32 cellular contexts compared by ENCODE assay signal in genomic region chr15:23576034-23576433, GRCh38. TPM values are rescaled to one million over a fixed set of nuclear protein-coding genes. Genes with fewer than 3 reads are reported as not detected.
DNase-seq lines count a peak whose midpoint lies in the region; ATAC-seq and TF ChIP-seq lines count a peak whose summit lies in the region.
"Had no signal": no experiment of that assay in that cellular context is flagged by ENCODE, and none has a peak within 500 bp of the region (broad histone marks: within the 10 kb centered on the region; RNA-seq: fewer than 3 reads in every experiment).

No MANE protein-coding gene starts in this region.

- no peak overlapping the region for H3K27ac Mint-ChIP-seq in activated CD4-positive, alpha-beta T cell treated with anti-CD3 and anti-CD28 coated beads, Interleukin-2, amount 10 ng/mL, durations not matched to agents 24 days and 14 days
- H3K27ac Mint-ChIP-seq in activated CD4-positive, alpha-beta memory T cell treated with anti-CD3 and anti-CD28 coated beads for 36 hours, result no peak overlapping the region
- H3K27ac Mint-ChIP-seq: B cell; CD14-positive monocyte; CD4-positive, alpha-beta memory T cell; CD4-positive, alpha-beta T cell; CD4-positive, CD25-positive, alpha-beta regulatory T cell; CD8-positive, alpha-beta memory T cell; CD8-positive, alpha-beta T cell had no signal

- no peaks in the 10 kb centered on the region for H3K9me3 Mint-ChIP-seq in activated CD4-positive, alpha-beta T cell treated with anti-CD3 and anti-CD28 coated beads, Interleukin-2, amount 10 ng/mL, durations not matched to agents 24 days and 14 days
- H3K9me3 Mint-ChIP-seq in activated CD4-positive, alpha-beta memory T cell treated with anti-CD3 and anti-CD28 coated beads for 36 hours, result no peaks in the 10 kb centered on the region
- H3K9me3 Mint-ChIP-seq: CD4-positive, alpha-beta T cell; CD8-positive, alpha-beta T cell had no signal

- H3K4me1 ChIP-seq in mucosa of descending colon (ENCODE audit: low read depth), result no peaks in the 10 kb centered on the region
- H3K4me1 ChIP-seq: A549; BE2C; BLaER1; BLaER1 treated with 17β-estradiol and CSF1 and Interleukin-3, amounts not matched to agents 10 nM and 100 nM had no signal

- no peaks in the 10 kb centered on the region for H3K27me3 Mint-ChIP-seq in activated CD4-positive, alpha-beta T cell treated with anti-CD3 and anti-CD28 coated beads, Interleukin-2, amount 10 ng/mL, durations not matched to agents 24 days and 14 days
- no peaks in the 10 kb centered on the region for H3K27me3 Mint-ChIP-seq in activated CD4-positive, alpha-beta memory T cell treated with anti-CD3 and anti-CD28 coated beads for 36 hours
- H3K27me3 Mint-ChIP-seq: B cell; CD4-positive, alpha-beta memory T cell; CD4-positive, alpha-beta T cell; CD4-positive, CD25-positive, alpha-beta regulatory T cell had no signal

- no peaks in the 10 kb centered on the region for H3K36me3 Mint-ChIP-seq in activated CD4-positive, alpha-beta T cell treated with anti-CD3 and anti-CD28 coated beads, Interleukin-2, amount 10 ng/mL, durations not matched to agents 24 days and 14 days (ENCODE audit: low read depth)
- no peaks in the 10 kb centered on the region for H3K36me3 Mint-ChIP-seq in activated CD4-positive, alpha-beta memory T cell treated with anti-CD3 and anti-CD28 coated beads for 36 hours
- H3K36me3 Mint-ChIP-seq: CD14-positive monocyte; CD4-positive, alpha-beta memory T cell; CD4-positive, CD25-positive, alpha-beta regulatory T cell; CD8-positive, alpha-beta memory T cell; CD8-positive, alpha-beta T cell had no signal

- H3K4me1 Mint-ChIP-seq in activated CD4-positive, alpha-beta T cell treated with anti-CD3 and anti-CD28 coated beads, Interleukin-2, amount 10 ng/mL, durations not matched to agents 24 days and 14 days, result no peaks in the 10 kb centered on the region
- H3K4me1 Mint-ChIP-seq in activated CD4-positive, alpha-beta memory T cell treated with anti-CD3 and anti-CD28 coated beads for 36 hours (ENCODE audit: low read depth), result no peaks in the 10 kb centered on the region
- H3K4me1 Mint-ChIP-seq: B cell; CD14-positive monocyte; CD4-positive, alpha-beta memory T cell; CD8-positive, alpha-beta memory T cell had no signal

- H3K9me3 ChIP-seq in mucosa of descending colon, result no peaks in the 10 kb centered on the region
- H3K9me3 ChIP-seq: A549; BE2C; BLaER1; BLaER1 treated with 17β-estradiol and CSF1 and Interleukin-3, amounts not matched to agents 10 nM and 100 nM; Caco-2 had no signal

- CTCF ChIA-PET in activated CD4-positive, alpha-beta memory T cell treated with anti-CD3 and anti-CD28 coated beads for 36 hours (lab: Charles Lee), result no interaction called here

- no peaks in the 10 kb centered on the region for H3K36me3 ChIP-seq in mucosa of descending colon (ENCODE audit: low read depth)
- H3K36me3 ChIP-seq: BE2C; BLaER1; BLaER1 treated with 17β-estradiol and CSF1 and Interleukin-3, amounts not matched to agents 10 nM and 100 nM had no signal

- H3K4me3 Mint-ChIP-seq in activated CD4-positive, alpha-beta T cell treated with anti-CD3 and anti-CD28 coated beads, Interleukin-2, amount 10 ng/mL, durations not matched to agents 24 days and 14 days, result no peak overlapping the region
- no peak overlapping the region for H3K4me3 Mint-ChIP-seq in activated CD4-positive, alpha-beta memory T cell treated with anti-CD3 and anti-CD28 coated beads for 36 hours
- H3K4me3 Mint-ChIP-seq: B cell; CD14-positive monocyte; CD4-positive, alpha-beta memory T cell; CD4-positive, alpha-beta T cell; CD4-positive, CD25-positive, alpha-beta regulatory T cell; CD8-positive, alpha-beta memory T cell; CD8-positive, alpha-beta T cell had no signal

- peak; percentile 6 for DNase-seq in activated CD4-positive, alpha-beta T cell treated with anti-CD3 and anti-CD28 coated beads, Interleukin-2, amount 10 ng/mL, durations not matched to agents 24 days and 14 days
- no peak for DNase-seq in activated CD4-positive, alpha-beta T cell treated with anti-CD3 and anti-CD28 coated beads for 4 hours
- DNase-seq in left colon, result no peak
- no peak for DNase-seq in mucosa of descending colon
- DNase-seq in activated CD4-positive, alpha-beta memory T cell treated with anti-CD3 and anti-CD28 coated beads for 36 hours, result no peak
- no peak for DNase-seq in stimulated activated CD4-positive, alpha-beta T cell treated with anti-CD3 and anti-CD28 coated beads, Interleukin-2, amount 100 ng/mL, for 48 hours
- DNase-seq: 8988T; ACHN; AML-193; BE2C; C1 segment of cervical spinal cord; Caco-2; Calu3; CD4-positive, alpha-beta memory T cell; CD4-positive, alpha-beta T cell; CD4-positive, CD25-positive, alpha-beta regulatory T cell; CD8-positive, alpha-beta memory T cell; CD8-positive, alpha-beta T cell; COR-L47; DMS 273 treated with DMSO at 0.1 percent for 48 hours; DMS153; DMS53; DMS79; DMS79 treated with DMSO at 0.1 percent for 48 hours; DND-41; EL had no signal

- no peak for TF ChIP-seq CTCF in mucosa of descending colon (IDR thresholded peaks at IDR 0.05)

- ATAC-seq in left colon (peak; percentile 94), mucosa of descending colon (peak; percentile 70)
- ATAC-seq: A549; CD8-positive, alpha-beta T cell had no signal

- intact Hi-C loops in activated CD4-positive, alpha-beta T cell treated with anti-CD3 and anti-CD28 coated beads, Interleukin-2, amount 10 ng/mL, durations not matched to agents 24 days and 14 days (cut with micrococcal nuclease), result no loop called here
- intact Hi-C loops in left colon (cut with DNase I, micrococcal nuclease), result no loop called here
- intact Hi-C loops in mucosa of descending colon (cut with DNase I, micrococcal nuclease), result no loop called here
- intact Hi-C loops in activated CD4-positive, alpha-beta memory T cell treated with anti-CD3 and anti-CD28 coated beads for 36 hours (cut with micrococcal nuclease), result no loop called here

- POLR2A ChIA-PET in activated CD4-positive, alpha-beta memory T cell treated with anti-CD3 and anti-CD28 coated beads for 36 hours (lab: Charles Lee), result no interaction called here

- no peak overlapping the region for H3K4me3 ChIP-seq in mucosa of descending colon
- H3K4me3 ChIP-seq: A549; BLaER1; BLaER1 treated with 17β-estradiol and CSF1 and Interleukin-3, amounts not matched to agents 10 nM and 100 nM had no signal

RNA-seq across cellular contexts. Expression of gene MKRN3, which starts 10.6 kb away (rescaled TPM):
- 1.5 and 2.1 TPM in 2 replicates for total RNA-seq in activated CD4-positive, alpha-beta T cell treated with anti-CD3 and anti-CD28 coated beads, Interleukin-2, amount 10 ng/mL, durations not matched to agents 24 days and 14 days
- total RNA-seq in left colon, result 1 to 10 TPM in 1 of 2 donors, not detected in 1; 3.9 TPM
- 1 to 10 TPM in 1 of 3 donors, under 1 TPM in 1, not detected in 1; 0.61 to 3.6 TPM for total RNA-seq in mucosa of descending colon
- total RNA-seq in activated CD4-positive, alpha-beta memory T cell treated with anti-CD3 and anti-CD28 coated beads for 36 hours, result 1 to 10 TPM; 3.3 to 3.8 TPM
- total RNA-seq: A673, Calu3 had no signal
